ENCODE assay signal across 8 cellular contexts in the genomic region with DNA sequence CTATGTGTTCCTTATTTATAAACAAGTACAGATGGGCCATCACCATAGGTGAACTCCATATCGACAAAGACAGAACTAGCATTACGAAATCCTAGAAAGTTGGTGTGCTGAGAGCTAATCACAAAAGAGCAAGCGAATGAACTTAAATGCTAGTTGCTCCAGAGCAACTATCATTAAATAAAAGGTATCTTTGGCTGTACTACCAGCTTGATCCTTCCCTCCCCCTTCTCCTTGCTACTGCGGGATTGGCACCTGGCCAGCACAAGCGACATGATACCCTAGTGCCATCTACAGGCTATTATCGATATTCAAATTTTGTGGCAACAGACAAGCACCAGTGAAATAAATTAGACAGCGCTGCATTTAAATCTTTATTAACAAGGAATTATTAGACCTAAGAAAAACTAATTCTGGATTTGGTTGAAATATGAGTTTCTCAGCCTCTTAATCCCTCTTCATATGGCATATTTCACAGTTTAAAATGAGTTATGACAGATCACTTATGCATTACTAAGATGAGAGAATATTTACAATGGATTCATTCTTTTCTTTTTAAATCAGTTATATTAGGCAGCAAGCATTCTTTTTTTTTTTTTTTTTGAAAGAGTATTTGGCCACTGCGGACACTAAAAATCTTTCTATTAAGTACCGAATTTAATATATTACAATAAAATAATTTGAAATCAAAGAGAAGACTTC. TPM values are rescaled to one million over a fixed set of nuclear protein-coding genes. Genes with fewer than 3 reads are reported as not detected.
DNase-seq lines count a peak whose midpoint lies in the region; FAIRE-seq and TF ChIP-seq lines count a peak whose summit lies in the region.

No MANE protein-coding gene starts in this region.

- TF ChIP-seq POLR2A in breast epithelium (IDR thresholded peaks at IDR 0.05): no peak
- no peak for TF ChIP-seq POLR2A in GM12891 (IDR thresholded peaks at IDR 0.05; ENCODE audit: low read depth, low read length)

- H3K4me3 ChIP-seq in HEK293 (ENCODE audit: low read depth, low read length) (peak overlapping the region; percentile 2; the same call in 1 of the 2 replicates), breast epithelium (peak overlapping the region in 1 of 3 donors; percentile 17)

- H3K9me3 ChIP-seq in HEK293 (ENCODE audit: control insufficient read depth, insufficient read depth, low read depth, low read length) (no peaks in the 10 kb centered on the region), breast epithelium (no peaks in the 10 kb centered on the region)

- no peak for FAIRE-seq in GM12891 (lab: Jason Lieb, UNC)

- intact Hi-C loops in breast epithelium (cut with DNase I; ENCODE audit: low total_unique reads): no loop called here

- no peak for TF ChIP-seq CTCF in HEK293 (tag by site-specific recombination; IDR thresholded peaks at IDR 0.05)
- peak; percentile 46 to 74 (median 69) for TF ChIP-seq CTCF in breast epithelium (IDR thresholded peaks at IDR 0.05)

- peaks cover 0 to 19% of the 10 kb centered on the region in 2 experiments; a peak in 1 of 3 replicates for H3K36me3 ChIP-seq in HEK293 (ENCODE audit: control insufficient read depth in 2 of 2, insufficient read depth in 1 of 2, low read length in 2 of 2)
- H3K36me3 ChIP-seq in breast epithelium: no peaks in the 10 kb centered on the region

- no peaks in the 10 kb centered on the region for H3K4me1 ChIP-seq in HEK293 (ENCODE audit: control insufficient read depth, insufficient read depth, low read length)
- no peaks in the 10 kb centered on the region for H3K4me1 ChIP-seq in breast epithelium

- H3K27ac ChIP-seq in HEK293 (ENCODE audit: extremely low read depth, low read depth, low read length): no peak overlapping the region
- H3K27ac ChIP-seq in breast epithelium: no peak overlapping the region

- POLR2A ChIA-PET in HEK293 (lab: Yijun Ruan, JAX): interaction anchor here (0.7 kb wide), 1 partner anchor 346 kb away, joined by 5 read pairs; no protein-coding TSS in a partner anchor

- H3K27me3 ChIP-seq in breast epithelium: no peaks in the 10 kb centered on the region

- CTCF ChIA-PET in HEK293 (lab: Yijun Ruan, JAX): interaction anchor here (0.7 to 1.6 kb wide), 8 partner anchors 12 to 733 kb away, joined by 3 to 5 read pairs (median 3); no protein-coding TSS in a partner anchor

- DNase-seq in GM04504 (ENCODE audit: low read depth) (peak; percentile 35), NCI-H1417 (lab: John Stamatoyannopoulos, UW) (peak; percentile 78 to 95 (median 79)), SW480 (ENCODE audit: low spot score) (peak; percentile 67), breast epithelium (ENCODE audit: low spot score in 2 of 2) (peak; percentile 54 to 82), iris pigment epithelial cell (ENCODE audit: low read depth) (peak; percentile 87), GM12891 (ENCODE audit: insufficient read length, low spot score) (no peak)
- DNase-seq in stimulated activated CD4-positive, alpha-beta T cell treated with anti-CD3 and anti-CD28 coated beads, Interleukin-12 subunit alpha, Interleukin-12 subunit beta, amount 100 ng/mL, for 24 hours (ENCODE audit: low read depth in 2 of 2): peak; percentile 16 to 23

TF ChIP-seq in HEK293, 187 proteins besides CTCF, POLR2A, EP300 and RAD21 (continues in another document):
- TF ChIP-seq ZNF610 (tag by site-specific recombination; IDR thresholded peaks at IDR 0.05; ENCODE audit: borderline replicate concordance) (no peak), ZNF473 (tag by site-specific recombination; IDR thresholded peaks at IDR 0.05) (no peak), ZNF391 (tag by site-specific recombination; IDR thresholded peaks at IDR 0.05; ENCODE audit: borderline replicate concordance, low read depth) (no peak), ZNF645 (tag by site-specific recombination; IDR thresholded peaks at IDR 0.05) (no peak), FEZF1 (tag by site-specific recombination; IDR thresholded peaks at IDR 0.05) (peak; percentile 99), SP7 (tag by site-specific recombination; IDR thresholded peaks at IDR 0.05) (peak; percentile 85)
- TF ChIP-seq, protein P1, sequence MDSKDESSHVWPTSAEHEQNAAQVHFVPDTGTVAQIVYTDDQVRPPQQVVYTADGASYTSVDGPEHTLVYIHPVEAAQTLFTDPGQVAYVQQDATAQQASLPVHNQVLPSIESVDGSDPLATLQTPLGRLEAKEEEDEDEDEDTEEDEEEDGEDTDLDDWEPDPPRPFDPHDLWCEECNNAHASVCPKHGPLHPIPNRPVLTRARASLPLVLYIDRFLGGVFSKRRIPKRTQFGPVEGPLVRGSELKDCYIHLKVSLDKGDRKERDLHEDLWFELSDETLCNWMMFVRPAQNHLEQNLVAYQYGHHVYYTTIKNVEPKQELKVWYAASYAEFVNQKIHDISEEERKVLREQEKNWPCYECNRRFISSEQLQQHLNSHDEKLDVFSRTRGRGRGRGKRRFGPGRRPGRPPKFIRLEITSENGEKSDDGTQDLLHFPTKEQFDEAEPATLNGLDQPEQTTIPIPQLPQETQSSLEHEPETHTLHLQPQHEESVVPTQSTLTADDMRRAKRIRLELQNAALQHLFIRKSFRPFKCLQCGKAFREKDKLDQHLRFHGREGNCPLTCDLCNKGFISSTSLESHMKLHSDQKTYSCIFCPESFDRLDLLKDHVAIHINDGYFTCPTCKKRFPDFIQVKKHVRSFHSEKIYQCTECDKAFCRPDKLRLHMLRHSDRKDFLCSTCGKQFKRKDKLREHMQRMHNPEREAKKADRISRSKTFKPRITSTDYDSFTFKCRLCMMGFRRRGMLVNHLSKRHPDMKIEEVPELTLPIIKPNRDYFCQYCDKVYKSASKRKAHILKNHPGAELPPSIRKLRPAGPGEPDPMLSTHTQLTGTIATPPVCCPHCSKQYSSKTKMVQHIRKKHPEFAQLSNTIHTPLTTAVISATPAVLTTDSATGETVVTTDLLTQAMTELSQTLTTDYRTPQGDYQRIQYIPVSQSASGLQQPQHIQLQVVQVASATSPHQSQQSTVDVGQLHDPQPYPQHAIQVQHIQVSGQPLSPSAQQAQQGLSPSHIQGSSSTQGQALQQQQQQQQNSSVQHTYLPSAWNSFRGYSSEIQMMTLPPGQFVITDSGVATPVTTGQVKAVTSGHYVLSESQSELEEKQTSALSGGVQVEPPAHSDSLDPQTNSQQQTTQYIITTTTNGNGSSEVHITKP (tag by site-specific recombination; IDR thresholded peaks at IDR 0.05): 0 out of 2 replicates have a peak, but pooled peaks have one; percentile 35

TF ChIP-seq in GM12891, 5 proteins besides CTCF, POLR2A, EP300 and RAD21:
- TF ChIP-seq TAF1 (IDR thresholded peaks at IDR 0.05; ENCODE audit: low read depth, low read length) (no peak), SPI1 (IDR thresholded peaks at IDR 0.05; ENCODE audit: low read depth, low read length) (no peak), POU2F2 (IDR thresholded peaks at IDR 0.05; ENCODE audit: low read depth, low read length) (no peak), PAX5 (IDR thresholded peaks at IDR 0.05; ENCODE audit: insufficient read depth, low read length, severe bottlenecking) (no peak), POLR2AphosphoS5 (IDR thresholded peaks at IDR 0.05; ENCODE audit: low read depth, low read length) (no peak)
TF ChIP-seq in GM12891: peak in this region for 0.

RNA-seq across cellular contexts. Expression of gene PCDH9, which starts 5.8 kb away (rescaled TPM):
- 10 to 100 TPM in 1 of 3 donors, 1 to 10 TPM in 1, under 1 TPM in 1; 0.98 to 26.7 (median 3.7) TPM for total RNA-seq in breast epithelium
- 0.01 TPM for polyA plus RNA-seq in GM12891 (2012; ENCODE audit: low read depth, missing spikeins)
